Comparison of ENCODE assay signal across 19 cellular contexts in genomic region chr2:13581471-13581870, GRCh38.
DNase-seq lines count a peak whose midpoint lies in the region; ATAC-seq and TF ChIP-seq lines count a peak whose summit lies in the region.
"Had no signal": no experiment of that assay in that cellular context is flagged by ENCODE, and none has a peak within 500 bp of the region (broad histone marks: within the 10 kb centered on the region; RNA-seq: fewer than 3 reads in every experiment).

No MANE protein-coding gene starts in this region.

- H3K36me3 ChIP-seq in NT2/D1 (ENCODE audit: insufficient read depth, insufficient read length, low read length) (no peaks in the 10 kb centered on the region), endodermal cell (ENCODE audit: control insufficient read depth, insufficient read depth, low read length) (no peaks in the 10 kb centered on the region), neural progenitor cell (no peaks in the 10 kb centered on the region)
- H3K36me3 ChIP-seq: adrenal gland, gastrocnemius medialis had no signal

- H3F3A ChIP-seq in neural progenitor cell (ENCODE audit: low read depth), result no peaks in the 10 kb centered on the region

- no peaks in the 10 kb centered on the region for H3K9me3 ChIP-seq in NT2/D1 (ENCODE audit: insufficient read depth, low read length)
- peaks cover 56% of the 10 kb centered on the region for H3K9me3 ChIP-seq in endodermal cell (ENCODE audit: control insufficient read depth, low read length)
- no peaks in the 10 kb centered on the region for H3K9me3 ChIP-seq in neural progenitor cell (ENCODE audit: low read depth)
- H3K9me3 ChIP-seq: adrenal gland, gastrocnemius medialis had no signal

- H3K4me3 Mint-ChIP-seq in endodermal cell, result no peak overlapping the region
- no peak overlapping the region for H3K4me3 Mint-ChIP-seq in neural progenitor cell
- H3K4me3 Mint-ChIP-seq in activated CD4-positive, alpha-beta memory T cell treated with anti-CD3 and anti-CD28 coated beads, Interleukin-2, amount 10 ng/mL, durations not matched to agents 7 days and 5 days, result no peak overlapping the region
- H3K4me3 Mint-ChIP-seq: immature natural killer cell had no signal

- no peak overlapping the region for H3K9ac ChIP-seq in NT2/D1 (ENCODE audit: insufficient read length, low read depth)
- H3K9ac ChIP-seq in endodermal cell (ENCODE audit: extremely low read depth, low read length, poor library complexity, severe bottlenecking), result no peak overlapping the region
- H3K9ac ChIP-seq in neural progenitor cell, result no peak overlapping the region

- H3K4me3 ChIP-seq in NT2/D1 (ENCODE audit: insufficient read length, low read depth), result no peak overlapping the region
- no peak overlapping the region for H3K4me3 ChIP-seq in endodermal cell (ENCODE audit: low read length)
- H3K4me3 ChIP-seq in neural progenitor cell, result no peak overlapping the region
- H3K4me3 ChIP-seq: adrenal gland, gastrocnemius medialis, PC-9 had no signal

- H3K4me1 Mint-ChIP-seq in endodermal cell (no peaks in the 10 kb centered on the region), neural progenitor cell (no peaks in the 10 kb centered on the region)
- H3K4me1 Mint-ChIP-seq in activated CD4-positive, alpha-beta memory T cell treated with anti-CD3 and anti-CD28 coated beads, Interleukin-2, amount 10 ng/mL, durations not matched to agents 7 days and 5 days, result no peaks in the 10 kb centered on the region
- H3K4me1 Mint-ChIP-seq: immature natural killer cell had no signal

- H3K27ac ChIP-seq in endodermal cell (ENCODE audit: low read depth, low read length) (no peak overlapping the region), neural progenitor cell (no peak overlapping the region)
- H3K27ac ChIP-seq: adrenal gland, gastrocnemius medialis, PC-9 had no signal

- H3K36me3 Mint-ChIP-seq in endodermal cell (ENCODE audit: low read depth), result no peaks in the 10 kb centered on the region
- no peaks in the 10 kb centered on the region for H3K36me3 Mint-ChIP-seq in neural progenitor cell
- H3K36me3 Mint-ChIP-seq in activated CD4-positive, alpha-beta memory T cell treated with anti-CD3 and anti-CD28 coated beads, Interleukin-2, amount 10 ng/mL, durations not matched to agents 7 days and 5 days (ENCODE audit: low read depth), result no peaks in the 10 kb centered on the region
- H3K36me3 Mint-ChIP-seq: immature natural killer cell had no signal

- WGBS in endodermal cell (ENCODE audit: insufficient coverage in 1 of 2, insufficient read length in 1 of 2), 2 experiments, result 78 to 97% methylated on average over 6 to 9 of the region's 10 CpGs

- H3K27me3 ChIP-seq in NT2/D1 (ENCODE audit: insufficient read depth, insufficient read length), result no peaks in the 10 kb centered on the region
- no peaks in the 10 kb centered on the region for H3K27me3 ChIP-seq in endodermal cell (ENCODE audit: control insufficient read depth, insufficient read depth, low read length, poor library complexity, severe bottlenecking)
- no peaks in the 10 kb centered on the region for H3K27me3 ChIP-seq in neural progenitor cell
- H3K27me3 ChIP-seq: adrenal gland, gastrocnemius medialis had no signal

- peak; percentile 30 for DNase-seq in DMS53 (lab: John Stamatoyannopoulos, UW)
- DNase-seq in DMS53 treated with DMSO at 0.1 percent for 48 hours (lab: John Stamatoyannopoulos, UW; ENCODE audit: unreplicated experiment), result no peak
- DNase-seq in NT2/D1 (ENCODE audit: low read depth, low spot score), result peak; percentile 38
- peak; percentile 85 for DNase-seq in endodermal cell
- DNase-seq in neural progenitor cell (ENCODE audit: low spot score), result peak; percentile 4
- no peak for DNase-seq in T-helper 2 cell
- no peak for DNase-seq in activated CD4-positive, alpha-beta memory T cell treated with anti-CD3 and anti-CD28 coated beads, Interleukin-2, amount 10 ng/mL, durations not matched to agents 7 days and 5 days
- DNase-seq: activated CD8-positive, alpha-beta memory T cell treated with anti-CD3 and anti-CD28 coated beads for 24 hours; adrenal gland; cerebellar nuclear complex; EL; gastrocnemius medialis; immature natural killer cell; Karpas-422; NCI-H146; PC-9; stimulated activated CD4-positive, alpha-beta T cell treated with anti-CD3 and anti-CD28 coated beads, Interleukin-15, amount 100 ng/mL, for 24 hours; stimulated activated naive CD4-positive, alpha-beta T cell treated with Interleukin-2 at 50 U/mL for 16 hours had no signal

- CTCF ChIA-PET in activated CD4-positive, alpha-beta memory T cell treated with anti-CD3 and anti-CD28 coated beads, Interleukin-2, amount 10 ng/mL, durations not matched to agents 7 days and 5 days (lab: Charles Lee), result no interaction called here

- peak; percentile 67 for TF ChIP-seq CTCF in endodermal cell (conservative IDR thresholded peaks at IDR 0.05)
- peak; percentile 9 for TF ChIP-seq CTCF in neural progenitor cell (IDR thresholded peaks at IDR 0.05)

- no peaks in the 10 kb centered on the region for H3K79me2 ChIP-seq in neural progenitor cell (ENCODE audit: low read depth)

- H4K20me1 ChIP-seq in neural progenitor cell (ENCODE audit: low read depth), result no peaks in the 10 kb centered on the region

- H3K27me3 Mint-ChIP-seq in endodermal cell (ENCODE audit: insufficient read depth), result peaks cover 7% of the 10 kb centered on the region
- peaks cover 3% of the 10 kb centered on the region for H3K27me3 Mint-ChIP-seq in neural progenitor cell (ENCODE audit: insufficient read depth, low read depth)
- H3K27me3 Mint-ChIP-seq in activated CD4-positive, alpha-beta memory T cell treated with anti-CD3 and anti-CD28 coated beads, Interleukin-2, amount 10 ng/mL, durations not matched to agents 7 days and 5 days, result no peaks in the 10 kb centered on the region

- H2AFZ ChIP-seq in neural progenitor cell (replicated peaks), result no peak overlapping the region
- H2AFZ ChIP-seq: PC-9 had no signal

- H3K9me3 Mint-ChIP-seq in endodermal cell (peaks cover 3% of the 10 kb centered on the region), neural progenitor cell (no peaks in the 10 kb centered on the region)
- no peaks in the 10 kb centered on the region for H3K9me3 Mint-ChIP-seq in activated CD4-positive, alpha-beta memory T cell treated with anti-CD3 and anti-CD28 coated beads, Interleukin-2, amount 10 ng/mL, durations not matched to agents 7 days and 5 days

- H3K4me2 ChIP-seq in neural progenitor cell, result no peak overlapping the region
- H3K4me2 ChIP-seq: PC-9 had no signal

- no peak for ATAC-seq in GM21717 (IDR thresholded peaks at IDR 0.05; ENCODE audit: unreplicated experiment)
- ATAC-seq: gastrocnemius medialis had no signal

- POLR2A ChIA-PET in activated CD4-positive, alpha-beta memory T cell treated with anti-CD3 and anti-CD28 coated beads, Interleukin-2, amount 10 ng/mL, durations not matched to agents 7 days and 5 days (lab: Charles Lee), result no interaction called here

- H3K4me1 ChIP-seq in NT2/D1 (ENCODE audit: insufficient read depth, insufficient read length) (no peaks in the 10 kb centered on the region), endodermal cell (ENCODE audit: control insufficient read depth, insufficient read depth, low read length) (no peaks in the 10 kb centered on the region), neural progenitor cell (no peaks in the 10 kb centered on the region)
- H3K4me1 ChIP-seq: adrenal gland, gastrocnemius medialis had no signal

- no peak overlapping the region for H3K27ac Mint-ChIP-seq in endodermal cell
- H3K27ac Mint-ChIP-seq in neural progenitor cell, result no peak overlapping the region
- H3K27ac Mint-ChIP-seq in activated CD4-positive, alpha-beta memory T cell treated with anti-CD3 and anti-CD28 coated beads, Interleukin-2, amount 10 ng/mL, durations not matched to agents 7 days and 5 days, result no peak overlapping the region
- H3K27ac Mint-ChIP-seq: immature natural killer cell had no signal

Comparison
In these comparisons a context has a peak if more than half of its experiments do, and no peak if none do; other contexts are left out.
1. DNase-seq: peak in DMS53 (single experiment), NT2/D1 (single experiment), endodermal cell (single experiment) and neural progenitor cell (single experiment); none in DMS53 treated with DMSO at 0.1 percent for 48 hours (single experiment), T-helper 2 cell (0 of 5) and activated CD4-positive, alpha-beta memory T cell treated with anti-CD3 and anti-CD28 coated beads, Interleukin-2, amount 10 ng/mL, durations not matched to agents 7 days and 5 days (single experiment).